Comparison of ENCODE assay signal across 10 cellular contexts in the genomic region with DNA sequence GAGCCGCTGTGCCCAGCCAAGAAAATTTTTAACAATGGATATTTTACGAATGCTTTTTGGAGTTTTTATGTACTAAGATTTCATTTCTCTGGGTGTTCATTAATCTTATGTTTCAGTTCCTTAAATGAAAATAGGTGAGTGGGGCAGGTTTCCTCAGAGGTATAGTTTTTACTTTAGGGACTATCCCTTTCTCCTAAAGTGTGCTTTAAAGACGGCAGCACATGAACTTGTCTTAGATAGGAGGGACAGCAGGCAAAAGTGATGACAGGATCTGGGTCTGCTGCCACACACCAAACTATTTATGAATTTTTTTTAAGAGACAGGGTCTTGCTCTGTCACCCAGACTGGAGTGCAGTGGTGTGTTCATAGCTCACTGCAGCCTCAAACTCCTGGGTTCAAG. TPM values are rescaled to one million over a fixed set of nuclear protein-coding genes. Genes with fewer than 3 reads are reported as not detected.
DNase-seq lines count a peak whose midpoint lies in the region; ATAC-seq and TF ChIP-seq lines count a peak whose summit lies in the region.
"Had no signal": no experiment of that assay in that cellular context is flagged by ENCODE, and none has a peak within 500 bp of the region (broad histone marks: within the 10 kb centered on the region; RNA-seq: fewer than 3 reads in every experiment).

No MANE protein-coding gene starts in this region.

- peak; percentile 64 to 70 for ATAC-seq in activated naive CD4-positive, alpha-beta T cell treated with anti-CD3 and anti-CD28 coated beads, Interleukin-2, amount 50 U/mL, for 72 hours
- ATAC-seq in GM21825 (IDR thresholded peaks at IDR 0.05; ENCODE audit: unreplicated experiment) (peak; percentile 90), HG03432 (IDR thresholded peaks at IDR 0.05; ENCODE audit: unreplicated experiment) (peak; percentile 92)
- ATAC-seq: SK-N-SH treated with all-trans-retinoic acid at 6 μM for 48 hours had no signal

- H3K4me3 Mint-ChIP-seq in stimulated activated naive CD8-positive, alpha-beta T cell treated with anti-CD3 and anti-CD28 coated beads, Interleukin-15, Interleukin-2, amounts not matched to agents 100 ng/mL and 50 ng/mL, for 24 hours: no peak overlapping the region
- no peak overlapping the region for H3K4me3 Mint-ChIP-seq in Caco-2 (ENCODE audit: unreplicated experiment)

- H3K36me3 ChIP-seq in Caco-2 (ENCODE audit: control insufficient read depth, insufficient read depth, low read length): no peaks in the 10 kb centered on the region

- intact Hi-C loops in Caco-2 (cut with micrococcal nuclease; ENCODE audit: unreplicated experiment): no loop called here

- BruUV-seq in Caco-2 (replicated peaks; lab: Mats Ljungman, UMichigan): no TSS peak

- H3K4me1 ChIP-seq in Caco-2: no peaks in the 10 kb centered on the region

- peaks cover 3 to 5% of the 10 kb centered on the region in 2 donors for H3K36me3 Mint-ChIP-seq in activated naive CD4-positive, alpha-beta T cell treated with anti-CD3 and anti-CD28 coated beads, Interleukin-2, amount 50 U/mL, for 72 hours
- H3K36me3 Mint-ChIP-seq in stimulated activated naive CD8-positive, alpha-beta T cell treated with anti-CD3 and anti-CD28 coated beads, Interleukin-15, Interleukin-2, amounts not matched to agents 100 ng/mL and 50 ng/mL, for 24 hours (ENCODE audit: low read depth): peaks cover 4% of the 10 kb centered on the region
- H3K36me3 Mint-ChIP-seq in Caco-2 (ENCODE audit: insufficient read depth, unreplicated experiment): no peaks in the 10 kb centered on the region

- H3K4me1 Mint-ChIP-seq in stimulated activated naive CD8-positive, alpha-beta T cell treated with anti-CD3 and anti-CD28 coated beads, Interleukin-15, Interleukin-2, amounts not matched to agents 100 ng/mL and 50 ng/mL, for 24 hours (ENCODE audit: low read depth): peaks cover 44% of the 10 kb centered on the region
- H3K4me1 Mint-ChIP-seq in Caco-2 (ENCODE audit: low read depth, unreplicated experiment): no peaks in the 10 kb centered on the region

- H3K27me3 Mint-ChIP-seq in stimulated activated naive CD8-positive, alpha-beta T cell treated with anti-CD3 and anti-CD28 coated beads, Interleukin-15, Interleukin-2, amounts not matched to agents 100 ng/mL and 50 ng/mL, for 24 hours: no peaks in the 10 kb centered on the region
- no peaks in the 10 kb centered on the region for H3K27me3 Mint-ChIP-seq in Caco-2 (ENCODE audit: insufficient read depth, unreplicated experiment)

- CTCF ChIA-PET in Caco-2 (lab: Charles Lee): no interaction called here

- POLR2A ChIA-PET in Caco-2 (lab: Charles Lee): no interaction called here

- 0 out of 2 replicates have a peak, but pooled peaks cover under 1% of the 10 kb centered on the region for H3K9me3 ChIP-seq in Caco-2

- no peak for DNase-seq in activated naive CD4-positive, alpha-beta T cell treated with anti-CD3 and anti-CD28 coated beads, Interleukin-2, amount 50 U/mL, for 72 hours (ENCODE audit: low spot score in 2 of 2)
- DNase-seq in activated naive CD4-positive, alpha-beta T cell (lab: John Stamatoyannopoulos, UW): no peak
- DNase-seq in SKM-1 (lab: John Stamatoyannopoulos, UW; ENCODE audit: unreplicated experiment): no peak
- no peak for DNase-seq in NCI-H510A (lab: John Stamatoyannopoulos, UW)
- no peak for DNase-seq in Caco-2
- DNase-seq: small intestine had no signal

- no peak overlapping the region for H3K4me3 ChIP-seq in Caco-2 (ENCODE audit: low read depth, low read length)

- H3K9me3 Mint-ChIP-seq in activated naive CD4-positive, alpha-beta T cell treated with anti-CD3 and anti-CD28 coated beads, Interleukin-2, amount 50 U/mL, for 72 hours: peaks cover 3 to 4% of the 10 kb centered on the region in 2 donors
- no peaks in the 10 kb centered on the region for H3K9me3 Mint-ChIP-seq in stimulated activated naive CD8-positive, alpha-beta T cell treated with anti-CD3 and anti-CD28 coated beads, Interleukin-15, Interleukin-2, amounts not matched to agents 100 ng/mL and 50 ng/mL, for 24 hours
- H3K9me3 Mint-ChIP-seq in Caco-2 (ENCODE audit: unreplicated experiment): no peaks in the 10 kb centered on the region

- no peaks in the 10 kb centered on the region for H3K27me3 ChIP-seq in Caco-2 (replicated peaks; ENCODE audit: control insufficient read depth, insufficient read depth, low read length)

- peak overlapping the region; percentile 89 for H3K27ac Mint-ChIP-seq in activated naive CD4-positive, alpha-beta T cell treated with anti-CD3 and anti-CD28 coated beads, Interleukin-2, amount 50 U/mL, for 72 hours
- peak overlapping the region; percentile 94 for H3K27ac Mint-ChIP-seq in stimulated activated naive CD8-positive, alpha-beta T cell treated with anti-CD3 and anti-CD28 coated beads, Interleukin-15, Interleukin-2, amounts not matched to agents 100 ng/mL and 50 ng/mL, for 24 hours
- no peak overlapping the region for H3K27ac Mint-ChIP-seq in Caco-2 (ENCODE audit: unreplicated experiment)

- TF ChIP-seq CTCF in Caco-2 (IDR thresholded peaks at IDR 0.05; ENCODE audit: insufficient read depth in 1 of 2, low read depth in 1 of 2, low read length in 1 of 2, severe bottlenecking in 1 of 2, unreplicated experiment in 1 of 2): no peak

RNA-seq across cellular contexts. Expression of a gene that starts 8.0 kb away (rescaled TPM):
- total RNA-seq in activated naive CD4-positive, alpha-beta T cell treated with anti-CD3 and anti-CD28 coated beads, Interleukin-2, amount 50 U/mL, for 72 hours: 10 to 100 TPM; 23.3 to 93.0 TPM
- total RNA-seq in Caco-2 (2022): 11.8 and 12.2 TPM in 2 replicates
